In the genomic region with DNA sequence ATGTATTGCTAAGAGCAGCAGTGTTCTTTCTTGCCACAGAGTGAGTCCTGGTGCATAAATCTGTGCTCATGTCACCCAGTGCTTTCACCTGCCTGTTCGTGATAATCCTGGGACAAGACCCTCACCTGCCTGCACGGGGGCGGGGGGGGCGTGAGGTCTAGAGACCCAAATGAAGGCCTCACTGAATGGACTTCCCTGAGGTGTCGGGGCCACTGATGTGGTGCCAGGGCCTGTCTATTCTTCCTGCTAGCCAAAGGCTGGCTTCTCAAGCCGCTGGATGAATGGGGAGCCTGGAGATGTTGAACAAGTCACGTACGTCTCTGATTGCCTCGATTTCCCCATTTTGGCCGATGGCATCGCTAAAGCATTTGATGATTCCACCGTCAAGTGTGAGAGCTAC, we compare ENCODE assay signal across 23 cellular contexts.
DNase-seq lines count a peak whose midpoint lies in the region; ATAC-seq and TF ChIP-seq lines count a peak whose summit lies in the region.
"Had no signal": no experiment of that assay in that cellular context is flagged by ENCODE, and none has a peak within 500 bp of the region (broad histone marks: within the 10 kb centered on the region; RNA-seq: fewer than 3 reads in every experiment).

No MANE protein-coding gene starts in this region.

- H3K36me3 Mint-ChIP-seq in progenitor cell of endocrine pancreas (ENCODE audit: insufficient read depth), result no peaks in the 10 kb centered on the region
- H3K36me3 Mint-ChIP-seq: CD8-positive, alpha-beta memory T cell; stimulated activated memory B cell treated with anti-CD40 and anti-IgM and Interleukin-4, amounts not matched to agents 10 μg/mL and 1 μg/mL and 100 μg/mL, for 72 hours had no signal

- H3K9me3 ChIP-seq in BLaER1 treated with 17β-estradiol and CSF1 and Interleukin-3, amounts not matched to agents 10 nM and 100 nM (replicated peaks in 1 of 11), result no peaks in the 10 kb centered on the region
- no peaks in the 10 kb centered on the region for H3K9me3 ChIP-seq in KOPT-K1 (ENCODE audit: insufficient read depth, low read length, poor library complexity, severe bottlenecking)
- no peaks in the 10 kb centered on the region for H3K9me3 ChIP-seq in gastroesophageal sphincter
- H3K9me3 ChIP-seq: heart right ventricle, right lobe of liver, tibial artery had no signal

- H3K27ac Mint-ChIP-seq in progenitor cell of endocrine pancreas, result peak overlapping the region; percentile 52

- no peaks in the 10 kb centered on the region for H3K27me3 ChIP-seq in BLaER1 treated with 17β-estradiol and CSF1 and Interleukin-3, amounts not matched to agents 10 nM and 100 nM
- no peaks in the 10 kb centered on the region for H3K27me3 ChIP-seq in gastroesophageal sphincter
- H3K27me3 ChIP-seq: heart right ventricle, right lobe of liver, tibial artery had no signal

- no peak for TF ChIP-seq POLR2A in gastroesophageal sphincter (IDR thresholded peaks at IDR 0.05)

- peaks cover 50% of the 10 kb centered on the region for H3K4me1 Mint-ChIP-seq in progenitor cell of endocrine pancreas (ENCODE audit: low read depth)

- TF ChIP-seq CTCF in gastroesophageal sphincter (IDR thresholded peaks at IDR 0.05), result no peak
- no peak for TF ChIP-seq CTCF in progenitor cell of endocrine pancreas (IDR thresholded peaks at IDR 0.05; ENCODE audit: unreplicated experiment)
- TF ChIP-seq CTCF in coronary artery (IDR thresholded peaks at IDR 0.05), result no peak

- peak overlapping the region; percentile 91 to 97 (median 94) for H3K4me2 ChIP-seq in BLaER1 treated with 17β-estradiol and CSF1 and Interleukin-3, amounts not matched to agents 10 nM and 100 nM

- no peak for TF ChIP-seq EP300 in gastroesophageal sphincter (IDR thresholded peaks at IDR 0.05)

- H4K20me1 ChIP-seq in BLaER1 treated with 17β-estradiol and CSF1 and Interleukin-3, amounts not matched to agents 10 nM and 100 nM, result no peaks in the 10 kb centered on the region

- H3K36me3 ChIP-seq in BLaER1 treated with 17β-estradiol and CSF1 and Interleukin-3, amounts not matched to agents 10 nM and 100 nM, result no peaks in the 10 kb centered on the region
- H3K36me3 ChIP-seq in KOPT-K1 (ENCODE audit: insufficient read depth, low read length) (no peaks in the 10 kb centered on the region), gastroesophageal sphincter (no peaks in the 10 kb centered on the region)
- H3K36me3 ChIP-seq: heart right ventricle, right lobe of liver, tibial artery had no signal

- H3K9me3 Mint-ChIP-seq in progenitor cell of endocrine pancreas (ENCODE audit: low read depth), result no peaks in the 10 kb centered on the region
- H3K9me3 Mint-ChIP-seq: activated naive CD4-positive, alpha-beta T cell treated with anti-CD3 and anti-CD28 coated beads, Interleukin-2, amount 50 U/mL, for 72 hours; stimulated activated memory B cell treated with anti-CD40 and anti-IgM and Interleukin-4, amounts not matched to agents 10 μg/mL and 1 μg/mL and 100 μg/mL, for 72 hours; T-helper 1 cell treated with Interleukin-12 subunit alpha and Interleukin-12 subunit beta and Interleukin-4 antibody, amounts not matched to agents 30 μg/mL and 1 μg/mL, for 36 hours had no signal

- peak overlapping the region in 8 of 11 experiments; percentile 17 to 100 (median 97); a peak in 12 of 22 replicates for H3K27ac ChIP-seq in BLaER1 treated with 17β-estradiol and CSF1 and Interleukin-3, amounts not matched to agents 10 nM and 100 nM
- H3K27ac ChIP-seq in KOPT-K1 (ENCODE audit: low read depth, low read length, poor library complexity, severe bottlenecking), result peak overlapping the region; percentile 12
- H3K27ac ChIP-seq in gastroesophageal sphincter, result peak overlapping the region in 3 of 4 donors; percentile 95 to 99 (median 96)
- H3K27ac ChIP-seq in coronary artery, result peak overlapping the region in 1 of 2 donors; percentile 40
- H3K27ac ChIP-seq: right lobe of liver had no signal

- no peak overlapping the region for H3K4me3 ChIP-seq in BLaER1 treated with 17β-estradiol and CSF1 and Interleukin-3, amounts not matched to agents 10 nM and 100 nM
- H3K4me3 ChIP-seq in gastroesophageal sphincter, result no peak overlapping the region
- no peak overlapping the region for H3K4me3 ChIP-seq in coronary artery
- H3K4me3 ChIP-seq: GM12878, heart right ventricle, right lobe of liver, tibial artery had no signal

- no peak overlapping the region for H3K4me3 Mint-ChIP-seq in progenitor cell of endocrine pancreas (ENCODE audit: low read depth)
- H3K4me3 Mint-ChIP-seq: stimulated activated memory B cell treated with anti-CD40 and anti-IgM and Interleukin-4, amounts not matched to agents 10 μg/mL and 1 μg/mL and 100 μg/mL, for 72 hours; T-helper 1 cell treated with Interleukin-12 subunit alpha and Interleukin-12 subunit beta and Interleukin-4 antibody, amounts not matched to agents 30 μg/mL and 1 μg/mL, for 36 hours had no signal

- DNase-seq in progenitor cell of endocrine pancreas (ENCODE audit: low spot score, unreplicated experiment) (no peak), coronary artery (ENCODE audit: low spot score) (no peak), GM03348 (ENCODE audit: low spot score) (no peak)
- DNase-seq: activated CD4-positive, alpha-beta T cell treated with anti-CD3 and anti-CD28 coated beads, Interleukin-2, amount 50 U/mL, for 48 hours; activated T-cell treated with anti-CD3 and anti-CD28 coated beads, Interleukin-2, amount 50 U/mL, for 1 hour; CD8-positive, alpha-beta memory T cell; heart right ventricle; Kasumi-1; left ventricle myocardium superior; NCI-H2029; NCI-H226; PC-3; right lobe of liver; tibial artery had no signal

- no peak overlapping the region for H3K9ac ChIP-seq in BLaER1 treated with 17β-estradiol and CSF1 and Interleukin-3, amounts not matched to agents 10 nM and 100 nM

- H3K4me1 ChIP-seq in BLaER1 treated with 17β-estradiol and CSF1 and Interleukin-3, amounts not matched to agents 10 nM and 100 nM, result peaks cover 88 to 96% (median 90%) of the 10 kb centered on the region in 10 experiments
- H3K4me1 ChIP-seq in gastroesophageal sphincter, result peaks cover 19 to 60% (median 33%) of the 10 kb centered on the region in 3 donors

- ATAC-seq in gastroesophageal sphincter (no peak), GM21360 (IDR thresholded peaks at IDR 0.05; ENCODE audit: unreplicated experiment) (no peak), HG03025 (IDR thresholded peaks at IDR 0.05; ENCODE audit: low FRiP score, unreplicated experiment) (no peak)
- ATAC-seq: activated naive CD4-positive, alpha-beta T cell treated with anti-CD3 and anti-CD28 coated beads, Interleukin-2, amount 50 U/mL, for 72 hours; GM12878; heart right ventricle; left ventricle myocardium superior; PC-3; right lobe of liver; stimulated activated memory B cell treated with anti-CD40 and anti-IgM and Interleukin-4, amounts not matched to agents 10 μg/mL and 1 μg/mL and 100 μg/mL, for 72 hours had no signal

- WGBS in gastroesophageal sphincter (ENCODE audit: low coverage in 1 of 2), 2 donors, result 96 to 100% methylated on average over 3 to 5 of the region's 12 CpGs

- no peaks in the 10 kb centered on the region for H3K27me3 Mint-ChIP-seq in progenitor cell of endocrine pancreas
- H3K27me3 Mint-ChIP-seq: stimulated activated memory B cell treated with anti-CD40 and anti-IgM and Interleukin-4, amounts not matched to agents 10 μg/mL and 1 μg/mL and 100 μg/mL, for 72 hours had no signal
